ENCODE assay signal across 21 cellular contexts in the genomic region with DNA sequence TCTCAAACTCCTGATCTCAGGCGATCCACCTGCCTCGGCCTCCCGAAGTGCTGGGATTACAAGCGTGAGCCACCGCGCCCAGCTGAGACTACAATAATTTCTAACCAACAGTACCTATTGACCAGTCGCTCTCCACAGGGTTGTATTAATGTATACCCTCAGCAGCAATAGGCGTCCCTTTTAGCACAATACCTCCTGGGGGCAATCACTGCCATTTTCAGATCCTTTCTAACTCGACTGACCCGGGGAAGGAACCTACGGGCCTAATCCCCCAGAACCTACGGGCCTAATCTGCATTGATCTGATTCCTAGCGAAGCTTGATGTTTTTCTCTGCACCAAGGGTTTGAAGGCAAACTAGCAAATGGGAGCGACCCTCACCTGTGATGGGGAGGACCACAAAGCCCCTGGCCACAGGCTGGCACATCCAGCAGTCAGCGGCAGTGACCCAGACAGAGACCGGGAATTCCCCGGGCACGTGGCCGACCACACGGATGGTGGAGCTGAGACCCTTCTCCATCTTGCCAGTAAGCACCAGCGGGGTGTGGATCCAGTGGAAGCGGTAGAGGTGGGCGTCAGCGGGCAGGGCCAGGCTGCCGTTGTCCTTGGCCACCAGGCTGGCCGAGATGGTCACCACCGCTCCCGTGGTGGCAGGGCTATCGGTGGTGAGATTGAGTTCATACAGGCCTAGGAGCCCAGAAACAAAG. TPM values are rescaled to one million over a fixed set of nuclear protein-coding genes. Genes with fewer than 3 reads are reported as not detected.
"Had no signal": no experiment of that assay in that cellular context is flagged by ENCODE, and none has a peak within 500 bp of the region (broad histone marks: within the 10 kb centered on the region; RNA-seq: fewer than 3 reads in every experiment).

No MANE protein-coding gene starts in this region.

- H3K4me1 ChIP-seq: prostate gland, thyroid gland had no signal

- ATAC-seq: effector memory CD8-positive, alpha-beta T cell; left cardiac atrium; left lung; naive thymus-derived CD4-positive, alpha-beta T cell; sciatic nerve; stimulated activated effector memory CD8-positive, alpha-beta T cell treated with anti-CD3 and anti-CD28 coated beads, Interleukin-12 subunit alpha, Interleukin-12 subunit beta, amount 100 ng/mL, for 72 hours had no signal

- H3K4me2 ChIP-seq: smooth muscle cell had no signal

- DNase-seq: cerebellar nuclear complex; cortex of kidney; effector memory CD8-positive, alpha-beta T cell; erythroblast; left cardiac atrium; mesendoderm; midbrain; naive thymus-derived CD4-positive, alpha-beta T cell; stimulated activated CD4-positive, alpha-beta T cell treated with anti-CD3 and anti-CD28 coated beads, Interleukin-2, amount 100 ng/mL, for 24 hours; stimulated activated CD4-positive, alpha-beta T cell treated with anti-CD3 and anti-CD28 coated beads, Interleukin-4, amount 100 ng/mL, for 24 hours; stimulated activated naive CD4-positive, alpha-beta T cell treated with Interleukin-2 at 50 U/mL for 16 hours; stomach; thyroid gland had no signal

- H3K4me3 ChIP-seq: left lung, prostate gland, right atrium auricular region, smooth muscle cell, stomach, thyroid gland had no signal

- H3K36me3 ChIP-seq: left lung, prostate gland, right atrium auricular region, stomach, thyroid gland had no signal

- FAIRE-seq: endometrium, frontal cortex had no signal

- H3K27ac ChIP-seq: left lung, prostate gland, right atrium auricular region, stomach, thyroid gland had no signal

- H3K9me3 ChIP-seq: left lung, prostate gland, right atrium auricular region, stomach, thyroid gland had no signal

- H3K27me3 ChIP-seq: right atrium auricular region, thyroid gland had no signal

RNA-seq across cellular contexts. Expression of a gene that starts 6.9 kb away (rescaled TPM):
- polyA plus RNA-seq: naive thymus-derived CD4-positive, alpha-beta T cell had no signal
